8 cellular contexts compared by ENCODE assay signal in the genomic region with DNA sequence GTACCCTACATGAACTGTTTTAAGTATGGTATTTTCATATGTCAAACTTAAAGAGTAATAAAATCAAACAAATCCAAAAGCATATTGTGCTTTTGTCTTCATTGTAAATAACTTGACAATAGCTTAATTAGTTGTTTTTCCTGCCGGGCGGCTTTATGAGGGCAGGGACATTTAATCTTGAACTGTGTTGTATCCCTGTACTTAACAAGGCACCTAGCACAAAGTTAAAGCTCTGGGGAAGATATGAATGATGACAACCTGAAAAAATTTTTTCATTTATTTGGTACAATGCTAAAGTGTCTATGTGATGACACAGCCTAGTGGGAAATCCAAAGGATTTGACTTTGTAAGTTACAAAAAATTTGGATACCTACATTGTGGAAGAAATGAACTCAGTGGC. TPM values are rescaled to one million over a fixed set of nuclear protein-coding genes. Genes with fewer than 3 reads are reported as not detected.
A peak's percentile ranks its signal among the peaks of the same experiment; 100 is the strongest.
DNase-seq lines count a peak whose midpoint lies in the region; ATAC-seq and TF ChIP-seq lines count a peak whose summit lies in the region.

No MANE protein-coding gene starts in this region.

- no peaks in the 10 kb centered on the region for H3K36me3 ChIP-seq in GM23248 (ENCODE audit: low read depth)
- H3K36me3 ChIP-seq in SK-N-MC (ENCODE audit: insufficient read depth, low read length): no peaks in the 10 kb centered on the region; the same call in 1 of the 2 replicates
- H3K36me3 ChIP-seq in fibroblast of lung (ENCODE audit: control insufficient read depth, insufficient read depth, low read length): no peaks in the 10 kb centered on the region

- H3K79me2 ChIP-seq in GM23248 (ENCODE audit: insufficient read depth) (peaks cover 39% of the 10 kb centered on the region), fibroblast of lung (ENCODE audit: control insufficient read depth, insufficient read depth, low read length) (peaks cover 10% of the 10 kb centered on the region)

- no peaks in the 10 kb centered on the region for H4K20me1 ChIP-seq in GM23248 (ENCODE audit: insufficient read depth)
- H4K20me1 ChIP-seq in fibroblast of lung (ENCODE audit: control insufficient read depth, extremely low read depth, insufficient read depth, low read length): no peaks in the 10 kb centered on the region

- H2AFZ ChIP-seq in GM23248: peak overlapping the region; percentile 87
- H2AFZ ChIP-seq in fibroblast of lung (ENCODE audit: low read length): peak overlapping the region; percentile 33

- H3K9ac ChIP-seq in GM23248 (peak overlapping the region; percentile 83), SK-N-MC (ENCODE audit: insufficient read length) (no peak overlapping the region), fibroblast of lung (ENCODE audit: insufficient read depth, low read length) (no peak overlapping the region)

- H3K27me3 ChIP-seq in GM23248 (replicated peaks; ENCODE audit: insufficient read depth): no peaks in the 10 kb centered on the region
- H3K27me3 ChIP-seq in fibroblast of lung (ENCODE audit: control insufficient read depth, insufficient read depth, low read length): no peaks in the 10 kb centered on the region

- DNase-seq in GM23248 (peak; percentile 3), SK-N-MC (ENCODE audit: low read depth, low spot score) (no peak), fibroblast of lung (ENCODE audit: low read depth in 2 of 2) (no peak), skeletal muscle cell (ENCODE audit: low read depth) (no peak), epidermal melanocyte (ENCODE audit: insufficient read length, low spot score) (no peak), GF-D8 (lab: John Stamatoyannopoulos, UW) (no peak)
- DNase-seq in stimulated activated CD8-positive, alpha-beta memory T cell treated with anti-CD3 and anti-CD28 coated beads, Interleukin-4, amount 100 ng/mL, for 48 hours: no peak

- peak overlapping the region; percentile 86 for H3K4me2 ChIP-seq in GM23248 (ENCODE audit: unreplicated experiment)
- H3K4me2 ChIP-seq in fibroblast of lung (ENCODE audit: extremely low read depth, insufficient read depth, low read length): peak overlapping the region; percentile 1

- peak overlapping the region; percentile 47 for H3K27ac ChIP-seq in GM23248
- no peak overlapping the region for H3K27ac ChIP-seq in SK-N-MC
- peak overlapping the region; percentile 73 for H3K27ac ChIP-seq in fibroblast of lung (ENCODE audit: insufficient read depth, low read length)

- in situ Hi-C loops in GM23248 (cut with MboI): no loop called here

- no peak for ATAC-seq in GM18861 (IDR thresholded peaks at IDR 0.05; ENCODE audit: unreplicated experiment)

- H3K4me1 ChIP-seq in GM23248 (ENCODE audit: insufficient read depth) (peaks cover 12% of the 10 kb centered on the region; the same call in 1 of the 2 replicates), fibroblast of lung (ENCODE audit: control insufficient read depth, extremely low read depth, insufficient read depth, low read length) (no peaks in the 10 kb centered on the region)

- WGBS in GM23248 (ENCODE audit: low coverage in 1 of 2, low lambda C conversion rate in 2 of 2, missing lambda C conversion rate in 2 of 2), 2 experiments: 100% methylated on average over 2 of the region's 2 CpGs

- H3F3A ChIP-seq in GM23248 (ENCODE audit: insufficient read depth): no peaks in the 10 kb centered on the region

- peak overlapping the region; percentile 80 for H3K4me3 ChIP-seq in GM23248
- H3K4me3 ChIP-seq in SK-N-MC: peak overlapping the region; percentile 86
- peak overlapping the region in 2 of 4 experiments; percentile 78 to 94 for H3K4me3 ChIP-seq in fibroblast of lung (replicated peaks in 1 of 4; ENCODE audit: control extremely low read depth in 1 of 4, insufficient read depth in 1 of 4, low read depth in 3 of 4, low read length in 4 of 4)
- H3K4me3 ChIP-seq in skeletal muscle cell (ENCODE audit: low read depth, low read length): peak overlapping the region; percentile 69

- H3K9me2 ChIP-seq in GM23248 (ENCODE audit: insufficient read depth): no peaks in the 10 kb centered on the region

- no peak for TF ChIP-seq CTCF in fibroblast of lung (conservative IDR thresholded peaks at IDR 0.05 in 1 of 2, IDR thresholded peaks at IDR 0.05 in 1 of 2; ENCODE audit: low read depth in 1 of 2, low read length in 2 of 2)

- H3K9me3 ChIP-seq in GM23248 (ENCODE audit: low read depth) (no peaks in the 10 kb centered on the region), SK-N-MC (ENCODE audit: low read depth, low read length) (no peaks in the 10 kb centered on the region), fibroblast of lung (ENCODE audit: control insufficient read depth, insufficient read depth, low read depth, low read length) (no peaks in the 10 kb centered on the region)

RNA-seq across cellular contexts. Expression of a gene that starts 0.5 kb away (rescaled TPM):
- 13.3 and 38.2 TPM in 2 replicates for total RNA-seq in GM23248 (2014; rRNA removed; shearing (Covaris generic))
- polyA plus RNA-seq in GM23248 (2016; fragmentation: Nextera tagmentation; extraction: Ambion mirVana) (7.7 and 8.0 TPM in 2 replicates), fibroblast of lung (9.0 and 10.8 TPM in 2 replicates)
- 18.7 and 26.3 TPM in 2 replicates for total RNA-seq in fibroblast of lung
- polyA plus RNA-seq in fibroblast of lung (2012): 6.0 and 6.1 TPM in 2 replicates
- 1.1 and 7.6 TPM in 2 replicates for polyA minus RNA-seq in fibroblast of lung (ENCODE audit: low replicate concordance)
